Comparison of ENCODE assay signal across 1 cellular context in the genomic region with DNA sequence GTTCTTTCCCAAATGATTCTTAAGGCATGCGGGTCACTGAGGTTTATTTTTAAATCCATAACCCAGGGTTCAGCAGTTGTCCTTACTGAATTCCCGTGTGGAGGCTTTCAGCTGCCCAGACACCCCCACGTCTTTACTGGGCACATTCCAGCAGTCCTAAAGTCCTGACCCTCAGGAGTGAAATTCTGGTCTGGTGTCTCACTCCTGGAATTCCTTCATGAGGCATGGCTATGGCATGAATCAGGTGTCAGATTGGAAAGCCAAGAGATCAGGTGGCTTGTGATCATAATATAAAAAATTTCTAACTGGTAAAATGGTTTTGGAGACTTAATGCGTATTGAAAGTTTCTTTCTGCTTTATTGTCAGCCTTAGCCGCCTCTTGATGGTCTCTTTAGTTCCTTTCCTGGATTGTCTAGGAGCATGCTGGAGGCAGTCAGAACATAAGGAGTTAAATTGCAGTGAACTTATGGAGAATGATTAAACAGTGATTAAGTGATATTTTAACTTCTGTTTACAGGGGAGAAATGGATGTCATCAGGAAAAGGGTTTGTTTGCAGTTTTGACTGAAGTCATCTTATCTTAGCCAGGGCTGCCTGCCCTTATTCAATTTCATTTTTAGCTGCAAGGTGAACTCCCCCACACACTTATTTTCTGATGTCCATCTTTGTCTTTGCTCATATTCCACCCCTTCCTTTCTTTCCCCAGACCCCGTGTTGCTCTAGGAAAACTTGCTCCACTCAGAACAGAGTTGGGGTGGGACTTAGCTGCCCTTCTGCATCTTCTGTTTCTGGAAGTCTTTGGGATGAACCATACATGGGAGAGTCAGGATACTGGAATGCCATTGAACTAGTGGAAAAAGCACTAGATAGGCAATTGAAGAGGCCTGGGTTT.
TF ChIP-seq lines count a peak whose summit lies in the region.

No MANE protein-coding gene starts in this region.

TF ChIP-seq in HCT116, 20 proteins besides CTCF, POLR2A, EP300 and RAD21 (continued from another document):
- TF ChIP-seq ATF3 (IDR thresholded peaks at IDR 0.05) (no peak), SIN3A (IDR thresholded peaks at IDR 0.05; ENCODE audit: low read depth) (peak; percentile 83), YY1 (IDR thresholded peaks at IDR 0.05; ENCODE audit: extremely low read depth, insufficient replicate concordance, low read depth, low read length) (no peak), EZH2 (IDR thresholded peaks at IDR 0.05) (no peak), TCF7L2 (IDR thresholded peaks at IDR 0.05; ENCODE audit: borderline replicate concordance, extremely low read depth, insufficient read depth, insufficient read length) (no peak), ELF1 (IDR thresholded peaks at IDR 0.05; ENCODE audit: borderline replicate concordance, low read depth) (no peak), CEBPB (IDR thresholded peaks at IDR 0.05; ENCODE audit: low read depth) (no peak), JUND (IDR thresholded peaks at IDR 0.05) (peak; percentile 66; the same call in 1 of the 2 replicates), ZNF274 (IDR thresholded peaks at IDR 0.05; ENCODE audit: low read depth, low read length) (no peak)
- TF ChIP-seq, protein P1, sequence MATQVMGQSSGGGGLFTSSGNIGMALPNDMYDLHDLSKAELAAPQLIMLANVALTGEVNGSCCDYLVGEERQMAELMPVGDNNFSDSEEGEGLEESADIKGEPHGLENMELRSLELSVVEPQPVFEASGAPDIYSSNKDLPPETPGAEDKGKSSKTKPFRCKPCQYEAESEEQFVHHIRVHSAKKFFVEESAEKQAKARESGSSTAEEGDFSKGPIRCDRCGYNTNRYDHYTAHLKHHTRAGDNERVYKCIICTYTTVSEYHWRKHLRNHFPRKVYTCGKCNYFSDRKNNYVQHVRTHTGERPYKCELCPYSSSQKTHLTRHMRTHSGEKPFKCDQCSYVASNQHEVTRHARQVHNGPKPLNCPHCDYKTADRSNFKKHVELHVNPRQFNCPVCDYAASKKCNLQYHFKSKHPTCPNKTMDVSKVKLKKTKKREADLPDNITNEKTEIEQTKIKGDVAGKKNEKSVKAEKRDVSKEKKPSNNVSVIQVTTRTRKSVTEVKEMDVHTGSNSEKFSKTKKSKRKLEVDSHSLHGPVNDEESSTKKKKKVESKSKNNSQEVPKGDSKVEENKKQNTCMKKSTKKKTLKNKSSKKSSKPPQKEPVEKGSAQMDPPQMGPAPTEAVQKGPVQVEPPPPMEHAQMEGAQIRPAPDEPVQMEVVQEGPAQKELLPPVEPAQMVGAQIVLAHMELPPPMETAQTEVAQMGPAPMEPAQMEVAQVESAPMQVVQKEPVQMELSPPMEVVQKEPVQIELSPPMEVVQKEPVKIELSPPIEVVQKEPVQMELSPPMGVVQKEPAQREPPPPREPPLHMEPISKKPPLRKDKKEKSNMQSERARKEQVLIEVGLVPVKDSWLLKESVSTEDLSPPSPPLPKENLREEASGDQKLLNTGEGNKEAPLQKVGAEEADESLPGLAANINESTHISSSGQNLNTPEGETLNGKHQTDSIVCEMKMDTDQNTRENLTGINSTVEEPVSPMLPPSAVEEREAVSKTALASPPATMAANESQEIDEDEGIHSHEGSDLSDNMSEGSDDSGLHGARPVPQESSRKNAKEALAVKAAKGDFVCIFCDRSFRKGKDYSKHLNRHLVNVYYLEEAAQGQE (IDR thresholded peaks at IDR 0.05; ENCODE audit: low read depth), result no peak
- TF ChIP-seq, protein P2, sequence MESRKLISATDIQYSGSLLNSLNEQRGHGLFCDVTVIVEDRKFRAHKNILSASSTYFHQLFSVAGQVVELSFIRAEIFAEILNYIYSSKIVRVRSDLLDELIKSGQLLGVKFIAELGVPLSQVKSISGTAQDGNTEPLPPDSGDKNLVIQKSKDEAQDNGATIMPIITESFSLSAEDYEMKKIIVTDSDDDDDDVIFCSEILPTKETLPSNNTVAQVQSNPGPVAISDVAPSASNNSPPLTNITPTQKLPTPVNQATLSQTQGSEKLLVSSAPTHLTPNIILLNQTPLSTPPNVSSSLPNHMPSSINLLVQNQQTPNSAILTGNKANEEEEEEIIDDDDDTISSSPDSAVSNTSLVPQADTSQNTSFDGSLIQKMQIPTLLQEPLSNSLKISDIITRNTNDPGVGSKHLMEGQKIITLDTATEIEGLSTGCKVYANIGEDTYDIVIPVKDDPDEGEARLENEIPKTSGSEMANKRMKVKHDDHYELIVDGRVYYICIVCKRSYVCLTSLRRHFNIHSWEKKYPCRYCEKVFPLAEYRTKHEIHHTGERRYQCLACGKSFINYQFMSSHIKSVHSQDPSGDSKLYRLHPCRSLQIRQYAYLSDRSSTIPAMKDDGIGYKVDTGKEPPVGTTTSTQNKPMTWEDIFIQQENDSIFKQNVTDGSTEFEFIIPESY (IDR thresholded peaks at IDR 0.05; ENCODE audit: extremely low read depth, insufficient replicate concordance, low read length), result peak; percentile 11
TF ChIP-seq in HCT116: peak in this region for 7.
